In genomic region chr6:84442241-84442640, GRCh38 we compare ENCODE assay signal across 33 cellular contexts.
"Had no signal": no experiment of that assay in that cellular context is flagged by ENCODE, and none has a peak within 500 bp of the region (broad histone marks: within the 10 kb centered on the region; RNA-seq: fewer than 3 reads in every experiment).

No MANE protein-coding gene starts in this region.

- H3K9me3 ChIP-seq: adrenal gland had no signal

- H3K36me3 Mint-ChIP-seq: activated CD8-positive, alpha-beta memory T cell treated with anti-CD3 and anti-CD28 coated beads, Interleukin-2, amount 10 ng/mL, durations not matched to agents 7 days and 5 days; activated naive CD4-positive, alpha-beta T cell treated with anti-CD3 and anti-CD28 coated beads, Interleukin-2, amount 50 U/mL, for 24 hours; activated naive CD8-positive, alpha-beta T cell treated with anti-CD3 and anti-CD28 coated beads for 36 hours had no signal

- ATAC-seq: activated CD4-positive, CD25-positive, alpha-beta regulatory T cell treated with anti-CD3 and anti-CD28 coated beads, Interleukin-2, amount 50 U/mL, for 24 hours; activated CD8-positive, alpha-beta memory T cell treated with anti-CD3 and anti-CD28 coated beads, Interleukin-2, amount 10 ng/mL, durations not matched to agents 7 days and 5 days; activated CD8-positive, alpha-beta T cell treated with anti-CD3 and anti-CD28 coated beads, Interleukin-2, amount 10 ng/mL, durations not matched to agents 7 days and 5 days; activated naive CD8-positive, alpha-beta T cell treated with anti-CD3 and anti-CD28 coated beads, Interleukin-2, amount 50 U/mL, for 24 hours; esophagus mucosa; T-helper 17 cell had no signal

- H3K27me3 ChIP-seq: adrenal gland, brain microvascular endothelial cell had no signal

- H3K36me3 ChIP-seq: adrenal gland, brain microvascular endothelial cell, WERI-Rb-1 had no signal

- H3K27ac Mint-ChIP-seq: activated B cell treated with CpG ODN at 0.5 μM for 24 hours; activated CD8-positive, alpha-beta memory T cell treated with anti-CD3 and anti-CD28 coated beads, Interleukin-2, amount 10 ng/mL, durations not matched to agents 7 days and 5 days; activated CD8-positive, alpha-beta T cell treated with anti-CD3 and anti-CD28 coated beads, Interleukin-2, amount 10 ng/mL, durations not matched to agents 7 days and 5 days; activated naive CD4-positive, alpha-beta T cell treated with anti-CD3 and anti-CD28 coated beads for 36 hours; activated naive CD4-positive, alpha-beta T cell treated with anti-CD3 and anti-CD28 coated beads, Interleukin-2, amount 50 U/mL, for 24 hours; activated naive CD8-positive, alpha-beta T cell treated with anti-CD3 and anti-CD28 coated beads for 36 hours; activated naive CD8-positive, alpha-beta T cell treated with anti-CD3 and anti-CD28 coated beads, Interleukin-2, amount 50 U/mL, for 24 hours; activated T-helper 1 cell treated with anti-CD3 and anti-CD28 coated beads, Interleukin-12 subunit alpha, Interleukin-12 subunit beta, Interleukin-2, Interleukin-4 antibody, amounts not matched to agents 30 ng/mL and 10 ng/mL and 1 ng/mL, durations not matched to agents 14 hours and 24 hours and 36 hours; activated T-helper 2 cell treated with anti-CD3 and anti-CD28 coated beads, Interferon-gamma antibody, Interleukin-2, Interleukin-4, amounts not matched to agents 10 μg/mL and 5 μg/mL and 100 μg/mL, durations not matched to agents 14 hours and 24 hours and 36 hours; dendritic cell treated with granulocyte-macrophage colony-stimulating factor and Interleukin-4, amounts not matched to agents 40 ng/mL and 50 ng/mL, for 4 days; endodermal cell; T-helper 17 cell; T-helper 2 cell treated with Interferon-gamma antibody and Interleukin-4, amounts not matched to agents 5 μg/mL and 100 μg/mL, for 36 hours had no signal

- H3K27ac ChIP-seq: adrenal gland, brain microvascular endothelial cell, coronary artery, dorsolateral prefrontal cortex, WERI-Rb-1 had no signal

- DNase-seq: activated B cell treated with CpG ODN at 0.5 μM for 24 hours; activated CD4-positive, alpha-beta T cell treated with anti-CD3 and anti-CD28 coated beads for 48 hours; activated CD4-positive, alpha-beta T cell treated with anti-CD3 and anti-CD28 coated beads, Interleukin-2, amount 50 U/mL, for 1 hour; activated CD4-positive, alpha-beta T cell treated with anti-CD3 and anti-CD28 coated beads, Interleukin-2, amount 50 U/mL, for 48 hours; activated CD8-positive, alpha-beta memory T cell treated with anti-CD3 and anti-CD28 coated beads, Interleukin-2, amount 10 ng/mL, durations not matched to agents 7 days and 5 days; activated CD8-positive, alpha-beta memory T cell treated with anti-CD3 and anti-CD28 coated beads, Interleukin-2, amount 50 U/mL, for 4 hours; activated CD8-positive, alpha-beta T cell treated with anti-CD3 and anti-CD28 coated beads, Interleukin-2, amount 10 ng/mL, durations not matched to agents 7 days and 5 days; activated effector memory CD4-positive, alpha-beta T cell treated with anti-CD3 and anti-CD28 coated beads, Interleukin-2, amount 50 U/mL, for 16 hours; activated naive CD4-positive, alpha-beta T cell treated with anti-CD3 and anti-CD28 coated beads for 36 hours; activated naive CD8-positive, alpha-beta T cell treated with anti-CD3 and anti-CD28 coated beads for 36 hours; activated naive CD8-positive, alpha-beta T cell treated with anti-CD3 and anti-CD28 coated beads, Interleukin-2, amount 50 U/mL, for 24 hours; activated T-cell treated with anti-CD3 and anti-CD28 coated beads, Interleukin-2, amount 50 U/mL, for 1 hour; activated T-cell treated with anti-CD3 and anti-CD28 coated beads, Interleukin-2, amount 50 U/mL, for 48 hours; adrenal gland; amygdala; brain microvascular endothelial cell; dorsolateral prefrontal cortex; effector memory CD4-positive, alpha-beta T cell; endodermal cell; head of caudate nucleus; T-helper 1 cell; T-helper 17 cell; T1000; WERI-Rb-1 had no signal

- H3K27me3 Mint-ChIP-seq: activated B cell treated with CpG ODN at 0.5 μM for 24 hours; activated CD8-positive, alpha-beta memory T cell treated with anti-CD3 and anti-CD28 coated beads, Interleukin-2, amount 10 ng/mL, durations not matched to agents 7 days and 5 days; activated naive CD4-positive, alpha-beta T cell treated with anti-CD3 and anti-CD28 coated beads, Interleukin-2, amount 50 U/mL, for 24 hours; activated naive CD8-positive, alpha-beta T cell treated with anti-CD3 and anti-CD28 coated beads for 36 hours; activated naive CD8-positive, alpha-beta T cell treated with anti-CD3 and anti-CD28 coated beads, Interleukin-2, amount 50 U/mL, for 24 hours; central memory CD8-positive, alpha-beta T cell; dendritic cell treated with granulocyte-macrophage colony-stimulating factor and Interleukin-4, amounts not matched to agents 40 ng/mL and 50 ng/mL, for 4 days; T-helper 17 cell had no signal

- H3K4me3 ChIP-seq: adrenal gland, coronary artery, dorsolateral prefrontal cortex had no signal

- H3K4me1 ChIP-seq: adrenal gland had no signal

- H3K4me3 Mint-ChIP-seq: activated B cell treated with CpG ODN at 0.5 μM for 24 hours; activated CD8-positive, alpha-beta memory T cell treated with anti-CD3 and anti-CD28 coated beads, Interleukin-2, amount 10 ng/mL, durations not matched to agents 7 days and 5 days; activated CD8-positive, alpha-beta T cell treated with anti-CD3 and anti-CD28 coated beads, Interleukin-2, amount 10 ng/mL, durations not matched to agents 7 days and 5 days; activated naive CD4-positive, alpha-beta T cell treated with anti-CD3 and anti-CD28 coated beads for 36 hours; activated naive CD4-positive, alpha-beta T cell treated with anti-CD3 and anti-CD28 coated beads, Interleukin-2, amount 50 U/mL, for 24 hours; activated naive CD8-positive, alpha-beta T cell treated with anti-CD3 and anti-CD28 coated beads for 36 hours; activated naive CD8-positive, alpha-beta T cell treated with anti-CD3 and anti-CD28 coated beads, Interleukin-2, amount 50 U/mL, for 24 hours; activated T-helper 1 cell treated with anti-CD3 and anti-CD28 coated beads, Interleukin-12 subunit alpha, Interleukin-12 subunit beta, Interleukin-2, Interleukin-4 antibody, amounts not matched to agents 30 ng/mL and 10 ng/mL and 1 ng/mL, durations not matched to agents 14 hours and 24 hours and 36 hours; central memory CD8-positive, alpha-beta T cell; dendritic cell treated with granulocyte-macrophage colony-stimulating factor and Interleukin-4, amounts not matched to agents 40 ng/mL and 50 ng/mL, for 4 days; endodermal cell; T-helper 17 cell; T-helper 2 cell treated with Interferon-gamma antibody and Interleukin-4, amounts not matched to agents 5 μg/mL and 100 μg/mL, for 36 hours had no signal

- H3K9me3 Mint-ChIP-seq: activated B cell treated with CpG ODN at 0.5 μM for 24 hours; activated naive CD4-positive, alpha-beta T cell treated with anti-CD3 and anti-CD28 coated beads for 36 hours; activated naive CD4-positive, alpha-beta T cell treated with anti-CD3 and anti-CD28 coated beads, Interleukin-2, amount 50 U/mL, for 24 hours; activated naive CD8-positive, alpha-beta T cell treated with anti-CD3 and anti-CD28 coated beads for 36 hours; activated naive CD8-positive, alpha-beta T cell treated with anti-CD3 and anti-CD28 coated beads, Interleukin-2, amount 50 U/mL, for 24 hours; activated T-helper 1 cell treated with anti-CD3 and anti-CD28 coated beads, Interleukin-12 subunit alpha, Interleukin-12 subunit beta, Interleukin-2, Interleukin-4 antibody, amounts not matched to agents 30 ng/mL and 10 ng/mL and 1 ng/mL, durations not matched to agents 14 hours and 24 hours and 36 hours; activated T-helper 2 cell treated with anti-CD3 and anti-CD28 coated beads, Interferon-gamma antibody, Interleukin-2, Interleukin-4, amounts not matched to agents 10 μg/mL and 5 μg/mL and 100 μg/mL, durations not matched to agents 14 hours and 24 hours and 36 hours; dendritic cell treated with granulocyte-macrophage colony-stimulating factor and Interleukin-4, amounts not matched to agents 40 ng/mL and 50 ng/mL, for 4 days; endodermal cell; T-helper 2 cell treated with Interferon-gamma antibody and Interleukin-4, amounts not matched to agents 5 μg/mL and 100 μg/mL, for 36 hours had no signal

- H3K4me1 Mint-ChIP-seq: activated B cell treated with CpG ODN at 0.5 μM for 24 hours; activated CD8-positive, alpha-beta memory T cell treated with anti-CD3 and anti-CD28 coated beads, Interleukin-2, amount 10 ng/mL, durations not matched to agents 7 days and 5 days; activated naive CD4-positive, alpha-beta T cell treated with anti-CD3 and anti-CD28 coated beads, Interleukin-2, amount 50 U/mL, for 24 hours; activated naive CD8-positive, alpha-beta T cell treated with anti-CD3 and anti-CD28 coated beads for 36 hours; activated naive CD8-positive, alpha-beta T cell treated with anti-CD3 and anti-CD28 coated beads, Interleukin-2, amount 50 U/mL, for 24 hours; central memory CD8-positive, alpha-beta T cell; endodermal cell; T-helper 17 cell had no signal
